Comparison of ENCODE assay signal across 1 cellular context in genomic region chr3:15107075-15107947, GRCh38.
A peak's percentile ranks its signal among the peaks of the same experiment; 100 is the strongest.
TF ChIP-seq lines count a peak whose summit lies in the region.

No MANE protein-coding gene starts in this region.

TF ChIP-seq in HepG2, 621 proteins besides CTCF, POLR2A, EP300 and RAD21 (continued from another document and continues in another):
- no peak for TF ChIP-seq SNAPC4 (CRISPR knock-in tag; IDR thresholded peaks at IDR 0.05)
- no peak for TF ChIP-seq NR1H2 (CRISPR knock-in tag; IDR thresholded peaks at IDR 0.05; ENCODE audit: borderline replicate concordance, low read depth)
- peak; percentile 7; the same call in 1 of the 2 replicates for TF ChIP-seq TFDP2 (CRISPR knock-in tag; IDR thresholded peaks at IDR 0.05)
- TF ChIP-seq BCL3 (CRISPR knock-in tag; IDR thresholded peaks at IDR 0.05), result no peak
- no peak for TF ChIP-seq ZNF792 (CRISPR knock-in tag; IDR thresholded peaks at IDR 0.05)
- no peak for TF ChIP-seq ZMAT5 (CRISPR knock-in tag; IDR thresholded peaks at IDR 0.05; ENCODE audit: borderline replicate concordance, low read depth)
- TF ChIP-seq ZNF563 (CRISPR knock-in tag; IDR thresholded peaks at IDR 0.05), result peak; percentile 32; the same call in 1 of the 2 replicates
- peak; percentile 53 for TF ChIP-seq THAP11 (CRISPR knock-in tag; IDR thresholded peaks at IDR 0.05)
- TF ChIP-seq TCF7L2 (IDR thresholded peaks at IDR 0.05; ENCODE audit: low read depth, low read length), result no peak
- no peak for TF ChIP-seq MIER3 (CRISPR knock-in tag; IDR thresholded peaks at IDR 0.05; ENCODE audit: borderline replicate concordance)
- no peak for TF ChIP-seq ZNF205 (CRISPR knock-in tag; IDR thresholded peaks at IDR 0.05)
- no peak for TF ChIP-seq CREB3 (CRISPR knock-in tag; IDR thresholded peaks at IDR 0.05)
- TF ChIP-seq ZBTB39 (CRISPR knock-in tag; IDR thresholded peaks at IDR 0.05), result 0 out of 2 replicates have a peak, but pooled peaks have one; percentile 43
- TF ChIP-seq ZFP90 (CRISPR knock-in tag; IDR thresholded peaks at IDR 0.05; ENCODE audit: borderline replicate concordance), result no peak
- TF ChIP-seq PAXIP1 (CRISPR knock-in tag; conservative IDR thresholded peaks at IDR 0.05), result peak; percentile 95
- TF ChIP-seq SAFB2 (CRISPR knock-in tag; IDR thresholded peaks at IDR 0.05; ENCODE audit: borderline replicate concordance, low read depth), result no peak; the same call in 1 of the 2 replicates
- TF ChIP-seq RBM39 (IDR thresholded peaks at IDR 0.05; ENCODE audit: low read depth, low read length, poor library complexity, severe bottlenecking), result no peak
- no peak for TF ChIP-seq ZNF770 (CRISPR knock-in tag; IDR thresholded peaks at IDR 0.05)
- TF ChIP-seq ZNF687 (CRISPR knock-in tag; IDR thresholded peaks at IDR 0.05), result no peak
- TF ChIP-seq ZNF782 (CRISPR knock-in tag; IDR thresholded peaks at IDR 0.05; ENCODE audit: borderline replicate concordance), result no peak
- 0 out of 2 replicates have a peak, but pooled peaks have one; percentile 30 for TF ChIP-seq ZNF784 (CRISPR knock-in tag; IDR thresholded peaks at IDR 0.05; ENCODE audit: borderline replicate concordance)
- no peak for TF ChIP-seq SATB2 (CRISPR knock-in tag; IDR thresholded peaks at IDR 0.05)
- TF ChIP-seq ZNF720 (CRISPR knock-in tag; IDR thresholded peaks at IDR 0.05), result no peak
- peak; percentile 79 for TF ChIP-seq DPF2 (CRISPR knock-in tag; IDR thresholded peaks at IDR 0.05; ENCODE audit: borderline replicate concordance, low read depth)
- TF ChIP-seq GLMP (CRISPR knock-in tag; IDR thresholded peaks at IDR 0.05; ENCODE audit: borderline replicate concordance), result no peak
